ENCODE assay signal across 25 cellular contexts in genomic region chr11:38005597-38005996, GRCh38.
A peak's percentile ranks its signal among the peaks of the same experiment; 100 is the strongest.
DNase-seq lines count a peak whose midpoint lies in the region; ATAC-seq and TF ChIP-seq lines count a peak whose summit lies in the region.
"Had no signal": no experiment of that assay in that cellular context is flagged by ENCODE, and none has a peak within 500 bp of the region (broad histone marks: within the 10 kb centered on the region; RNA-seq: fewer than 3 reads in every experiment).

No MANE protein-coding gene starts in this region.

- H3K79me2 ChIP-seq in SK-N-SH (ENCODE audit: insufficient read depth) = no peaks in the 10 kb centered on the region

- CTCF ChIA-PET in SK-N-SH (lab: Yijun Ruan, JAX) = interaction anchor here (0.7 kb wide), 1 partner anchor 1828 kb away, joined by 4 read pairs; no protein-coding TSS in a partner anchor

- H3K27me3 ChIP-seq in SK-N-SH (ENCODE audit: insufficient read depth) = no peaks in the 10 kb centered on the region
- H3K27me3 ChIP-seq in effector memory CD4-positive, alpha-beta T cell (replicated peaks; ENCODE audit: control insufficient read depth, insufficient read depth, low read length, poor library complexity, severe bottlenecking) = no peaks in the 10 kb centered on the region
- H3K27me3 ChIP-seq: right lobe of liver had no signal

- TF ChIP-seq CTCF in SK-N-SH (IDR thresholded peaks at IDR 0.05) (no peak), choroid plexus epithelial cell (conservative IDR thresholded peaks at IDR 0.05; ENCODE audit: low read depth, low read length) (no peak)

- no peaks in the 10 kb centered on the region for H3K9me2 ChIP-seq in SK-N-SH

- DNase-seq in SK-N-SH (no peak), choroid plexus epithelial cell (ENCODE audit: low read depth) (peak; percentile 92), iris pigment epithelial cell (ENCODE audit: low read depth) (peak; percentile 87), smooth muscle cell of the brain vasculature (ENCODE audit: low read depth, low spot score) (peak; percentile 6), HUDEP-2 (lab: John Stamatoyannopoulos, UW; ENCODE audit: unreplicated experiment in 76 of 76) (no peak), UCSD-AML1 (lab: John Stamatoyannopoulos, UW; ENCODE audit: unreplicated experiment) (no peak)
- no peak for DNase-seq in effector memory CD4-positive, alpha-beta T cell
- DNase-seq: activated CD4-positive, alpha-beta T cell treated with anti-CD3 and anti-CD28 coated beads for 36 hours; activated gamma-delta T cell; activated T-cell treated with anti-CD3 and anti-CD28 coated beads, Interleukin-2, amount 50 U/mL, for 1 hour; AML-193; caudate nucleus; CD8-positive, alpha-beta memory T cell; GF-D8; islet precursor cell; NCI-H1694 treated with DMSO at 0.1 percent for 48 hours; NCI-H748 treated with DMSO at 0.1 percent for 48 hours; right lobe of liver; T-helper 2 cell; trophoblast cell had no signal

- peak overlapping the region; percentile 51 for H3K4me2 ChIP-seq in SK-N-SH
- H3K4me2 ChIP-seq: GM23338 had no signal

- no peak for TF ChIP-seq RAD21 in SK-N-SH (IDR thresholded peaks at IDR 0.05; ENCODE audit: low read length)

- peaks cover 5% of the 10 kb centered on the region for H3F3A ChIP-seq in SK-N-SH (replicated peaks; ENCODE audit: insufficient read depth)

- no peaks in the 10 kb centered on the region for H4K20me1 ChIP-seq in SK-N-SH (ENCODE audit: insufficient read depth)

- H3K9ac ChIP-seq in SK-N-SH = no peak overlapping the region

- WGBS in SK-N-SH (ENCODE audit: low lambda C conversion rate) = 63% methylated on average over 2 of the region's 2 CpGs

- no peaks in the 10 kb centered on the region; a peak in 1 of 4 replicates for H3K4me1 ChIP-seq in SK-N-SH (ENCODE audit: control insufficient read depth in 1 of 2, insufficient read depth in 2 of 2, low read depth in 1 of 2, low read length in 1 of 2)
- no peaks in the 10 kb centered on the region for H3K4me1 ChIP-seq in effector memory CD4-positive, alpha-beta T cell (ENCODE audit: control insufficient read depth, insufficient read depth, low read length, poor library complexity, severe bottlenecking)
- H3K4me1 ChIP-seq: right lobe of liver had no signal

- no peaks in the 10 kb centered on the region for H3K36me3 ChIP-seq in SK-N-SH (replicated peaks in 1 of 2; ENCODE audit: control insufficient read depth in 1 of 2, insufficient read depth in 2 of 2, low read length in 1 of 2)
- no peaks in the 10 kb centered on the region for H3K36me3 ChIP-seq in effector memory CD4-positive, alpha-beta T cell (ENCODE audit: control insufficient read depth, insufficient read depth, low read length)
- H3K36me3 ChIP-seq: right lobe of liver had no signal

- ATAC-seq in SK-N-SH treated with all-trans-retinoic acid at 6 μM for 48 hours = no peak
- ATAC-seq: activated CD4-positive, alpha-beta T cell treated with anti-CD3 and anti-CD28 coated beads for 36 hours; GM23338; right lobe of liver had no signal

- POLR2A ChIA-PET in SK-N-SH (lab: Yijun Ruan, JAX) = no interaction called here

- TF ChIP-seq EP300 in SK-N-SH (IDR thresholded peaks at IDR 0.05; ENCODE audit: borderline replicate concordance in 1 of 2, low read depth in 1 of 2, low read length in 1 of 2) = no peak

- H3K9me3 ChIP-seq in SK-N-SH = no peaks in the 10 kb centered on the region
- no peaks in the 10 kb centered on the region for H3K9me3 ChIP-seq in effector memory CD4-positive, alpha-beta T cell (ENCODE audit: control insufficient read depth, low read length)
- H3K9me3 ChIP-seq: right lobe of liver had no signal

- H3K4me3 ChIP-seq in SK-N-SH (ENCODE audit: low read depth in 2 of 2, low read length in 1 of 2) = no peak overlapping the region
- H3K4me3 ChIP-seq in choroid plexus epithelial cell (ENCODE audit: low read depth, low read length) = no peak overlapping the region
- H3K4me3 ChIP-seq in effector memory CD4-positive, alpha-beta T cell (ENCODE audit: insufficient read depth, low read depth, low read length, poor library complexity, severe bottlenecking) = no peak overlapping the region
- H3K4me3 ChIP-seq: GM23338, lung, right lobe of liver, SK-N-MC had no signal

- peak overlapping the region; percentile 32; the same call in 1 of the 2 replicates for H2AFZ ChIP-seq in SK-N-SH (ENCODE audit: low read depth)
- H2AFZ ChIP-seq: GM23338 had no signal

- H3K27ac ChIP-seq in SK-N-SH (ENCODE audit: low read depth in 2 of 2, low read length in 1 of 2) = peak overlapping the region in 1 of 2 experiments; percentile 46; a peak in 2 of 4 replicates
- no peak overlapping the region for H3K27ac ChIP-seq in effector memory CD4-positive, alpha-beta T cell (ENCODE audit: insufficient read depth, low read length, poor library complexity, severe bottlenecking)
- H3K27ac ChIP-seq: 22Rv1, right lobe of liver, SK-N-MC had no signal

TF ChIP-seq in SK-N-SH, 30 proteins besides CTCF, POLR2A, EP300 and RAD21:
- no peak for TF ChIP-seq SMC3 (IDR thresholded peaks at IDR 0.05; ENCODE audit: low read depth, low read length)

TF ChIP-seq in SK-N-SH treated with all-trans-retinoic acid at 6 μM for 48 hours, 23 proteins besides CTCF, POLR2A, EP300 and RAD21:
- no peak for TF ChIP-seq TOX (CRISPR knock-in tag; IDR thresholded peaks at IDR 0.05; ENCODE audit: borderline replicate concordance)
- TF ChIP-seq, protein P1, sequence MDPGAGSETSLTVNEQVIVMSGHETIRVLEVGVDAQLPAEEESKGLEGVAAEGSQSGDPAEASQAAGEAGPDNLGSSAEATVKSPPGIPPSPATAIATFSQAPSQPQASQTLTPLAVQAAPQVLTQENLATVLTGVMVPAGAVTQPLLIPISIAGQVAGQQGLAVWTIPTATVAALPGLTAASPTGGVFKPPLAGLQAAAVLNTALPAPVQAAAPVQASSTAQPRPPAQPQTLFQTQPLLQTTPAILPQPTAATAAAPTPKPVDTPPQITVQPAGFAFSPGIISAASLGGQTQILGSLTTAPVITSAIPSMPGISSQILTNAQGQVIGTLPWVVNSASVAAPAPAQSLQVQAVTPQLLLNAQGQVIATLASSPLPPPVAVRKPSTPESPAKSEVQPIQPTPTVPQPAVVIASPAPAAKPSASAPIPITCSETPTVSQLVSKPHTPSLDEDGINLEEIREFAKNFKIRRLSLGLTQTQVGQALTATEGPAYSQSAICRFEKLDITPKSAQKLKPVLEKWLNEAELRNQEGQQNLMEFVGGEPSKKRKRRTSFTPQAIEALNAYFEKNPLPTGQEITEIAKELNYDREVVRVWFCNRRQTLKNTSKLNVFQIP (CRISPR knock-in tag; IDR thresholded peaks at IDR 0.05; ENCODE audit: borderline replicate concordance, low read depth) = no peak
- no peak for TF ChIP-seq PPARA (CRISPR knock-in tag; IDR thresholded peaks at IDR 0.05; ENCODE audit: borderline replicate concordance)
- no peak for TF ChIP-seq CSDC2 (CRISPR knock-in tag; IDR thresholded peaks at IDR 0.05)
- TF ChIP-seq, protein P2, sequence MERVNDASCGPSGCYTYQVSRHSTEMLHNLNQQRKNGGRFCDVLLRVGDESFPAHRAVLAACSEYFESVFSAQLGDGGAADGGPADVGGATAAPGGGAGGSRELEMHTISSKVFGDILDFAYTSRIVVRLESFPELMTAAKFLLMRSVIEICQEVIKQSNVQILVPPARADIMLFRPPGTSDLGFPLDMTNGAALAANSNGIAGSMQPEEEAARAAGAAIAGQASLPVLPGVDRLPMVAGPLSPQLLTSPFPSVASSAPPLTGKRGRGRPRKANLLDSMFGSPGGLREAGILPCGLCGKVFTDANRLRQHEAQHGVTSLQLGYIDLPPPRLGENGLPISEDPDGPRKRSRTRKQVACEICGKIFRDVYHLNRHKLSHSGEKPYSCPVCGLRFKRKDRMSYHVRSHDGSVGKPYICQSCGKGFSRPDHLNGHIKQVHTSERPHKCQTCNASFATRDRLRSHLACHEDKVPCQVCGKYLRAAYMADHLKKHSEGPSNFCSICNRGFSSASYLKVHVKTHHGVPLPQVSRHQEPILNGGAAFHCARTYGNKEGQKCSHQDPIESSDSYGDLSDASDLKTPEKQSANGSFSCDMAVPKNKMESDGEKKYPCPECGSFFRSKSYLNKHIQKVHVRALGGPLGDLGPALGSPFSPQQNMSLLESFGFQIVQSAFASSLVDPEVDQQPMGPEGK (CRISPR knock-in tag; IDR thresholded peaks at IDR 0.05; ENCODE audit: borderline replicate concordance) = no peak
- no peak for TF ChIP-seq ZNF70 (CRISPR knock-in tag; IDR thresholded peaks at IDR 0.05)
- no peak for TF ChIP-seq ZFP3 (CRISPR knock-in tag; IDR thresholded peaks at IDR 0.05)
- no peak for TF ChIP-seq ZNF565 (CRISPR knock-in tag; conservative IDR thresholded peaks at IDR 0.05; ENCODE audit: low read depth)
- TF ChIP-seq, protein P3, sequence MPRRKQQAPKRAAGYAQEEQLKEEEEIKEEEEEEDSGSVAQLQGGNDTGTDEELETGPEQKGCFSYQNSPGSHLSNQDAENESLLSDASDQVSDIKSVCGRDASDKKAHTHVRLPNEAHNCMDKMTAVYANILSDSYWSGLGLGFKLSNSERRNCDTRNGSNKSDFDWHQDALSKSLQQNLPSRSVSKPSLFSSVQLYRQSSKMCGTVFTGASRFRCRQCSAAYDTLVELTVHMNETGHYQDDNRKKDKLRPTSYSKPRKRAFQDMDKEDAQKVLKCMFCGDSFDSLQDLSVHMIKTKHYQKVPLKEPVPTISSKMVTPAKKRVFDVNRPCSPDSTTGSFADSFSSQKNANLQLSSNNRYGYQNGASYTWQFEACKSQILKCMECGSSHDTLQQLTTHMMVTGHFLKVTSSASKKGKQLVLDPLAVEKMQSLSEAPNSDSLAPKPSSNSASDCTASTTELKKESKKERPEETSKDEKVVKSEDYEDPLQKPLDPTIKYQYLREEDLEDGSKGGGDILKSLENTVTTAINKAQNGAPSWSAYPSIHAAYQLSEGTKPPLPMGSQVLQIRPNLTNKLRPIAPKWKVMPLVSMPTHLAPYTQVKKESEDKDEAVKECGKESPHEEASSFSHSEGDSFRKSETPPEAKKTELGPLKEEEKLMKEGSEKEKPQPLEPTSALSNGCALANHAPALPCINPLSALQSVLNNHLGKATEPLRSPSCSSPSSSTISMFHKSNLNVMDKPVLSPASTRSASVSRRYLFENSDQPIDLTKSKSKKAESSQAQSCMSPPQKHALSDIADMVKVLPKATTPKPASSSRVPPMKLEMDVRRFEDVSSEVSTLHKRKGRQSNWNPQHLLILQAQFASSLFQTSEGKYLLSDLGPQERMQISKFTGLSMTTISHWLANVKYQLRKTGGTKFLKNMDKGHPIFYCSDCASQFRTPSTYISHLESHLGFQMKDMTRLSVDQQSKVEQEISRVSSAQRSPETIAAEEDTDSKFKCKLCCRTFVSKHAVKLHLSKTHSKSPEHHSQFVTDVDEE (CRISPR knock-in tag; IDR thresholded peaks at IDR 0.05) = no peak
- no peak for TF ChIP-seq ARNTL (CRISPR knock-in tag; IDR thresholded peaks at IDR 0.05; ENCODE audit: borderline replicate concordance, low read depth)
- TF ChIP-seq ZC3H10 (CRISPR knock-in tag; IDR thresholded peaks at IDR 0.05) = no peak
- no peak for TF ChIP-seq TCF4 (CRISPR knock-in tag; IDR thresholded peaks at IDR 0.05; ENCODE audit: borderline replicate concordance)
- TF ChIP-seq ISL1 (CRISPR knock-in tag; IDR thresholded peaks at IDR 0.05) = no peak
TF ChIP-seq in SK-N-SH treated with all-trans-retinoic acid at 6 μM for 48 hours: peak in this region for 0.

Comparison
In these comparisons a context has a peak if more than half of its experiments do, and no peak if none do; other contexts are left out.
1. DNase-seq: peak in choroid plexus epithelial cell (single experiment), iris pigment epithelial cell (single experiment) and smooth muscle cell of the brain vasculature (single experiment); none in SK-N-SH (single experiment), effector memory CD4-positive, alpha-beta T cell (0 of 3), HUDEP-2 (0 of 76) and UCSD-AML1 (single experiment).